ENCODE assay signal across 33 cellular contexts in the genomic region with DNA sequence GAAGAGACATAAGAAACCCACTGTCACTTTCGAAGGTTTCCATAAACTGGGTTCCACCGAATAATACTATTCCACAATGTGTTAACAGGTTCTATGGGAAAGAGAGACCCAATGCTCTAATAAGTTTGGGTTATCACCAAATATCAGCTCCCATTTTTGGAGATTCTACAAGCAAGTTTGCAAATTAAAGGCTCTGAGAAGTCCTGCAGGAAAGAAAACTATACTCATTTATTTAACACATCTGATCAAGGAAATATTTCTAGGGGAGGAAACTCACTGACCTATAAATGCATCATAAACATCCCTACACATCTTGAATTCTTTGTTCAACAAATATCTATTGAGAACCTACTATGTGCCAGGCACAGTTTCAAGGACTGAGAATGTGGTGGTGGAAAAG.
DNase-seq lines count a peak whose midpoint lies in the region; ATAC-seq, FAIRE-seq and TF ChIP-seq lines count a peak whose summit lies in the region.
"Had no signal": no experiment of that assay in that cellular context is flagged by ENCODE, and none has a peak within 500 bp of the region (broad histone marks: within the 10 kb centered on the region; RNA-seq: fewer than 3 reads in every experiment).

No MANE protein-coding gene starts in this region.

- ATAC-seq in K562, result no peak
- no peak for ATAC-seq in HG03039 (IDR thresholded peaks at IDR 0.05; ENCODE audit: unreplicated experiment)
- ATAC-seq: CD8-positive, alpha-beta T cell had no signal

- H4K20me1 ChIP-seq in K562 (replicated peaks; ENCODE audit: control insufficient read depth, insufficient read depth, low read length) (no peaks in the 10 kb centered on the region), hepatocyte (ENCODE audit: insufficient read depth, poor library complexity, severe bottlenecking) (no peaks in the 10 kb centered on the region)
- H4K20me1 ChIP-seq: BLaER1; BLaER1 treated with 17β-estradiol and CSF1 and Interleukin-3, amounts not matched to agents 10 nM and 100 nM had no signal

- TF ChIP-seq CTCF in HEK293 (tag by site-specific recombination; IDR thresholded peaks at IDR 0.05) (no peak), K562 (IDR thresholded peaks at IDR 0.05 in 2 of 3, conservative IDR thresholded peaks at IDR 0.05 in 1 of 3; ENCODE audit: insufficient read depth in 2 of 3, low read depth in 1 of 3, low read length in 3 of 3) (no peak), hepatocyte (IDR thresholded peaks at IDR 0.05; ENCODE audit: poor library complexity) (no peak)

- in situ Hi-C loops in K562 (cut with MboI), result no loop called here

- DNase-seq in K562 (ENCODE audit: extremely low read depth in 1 of 4, low spot score in 3 of 4) (no peak), hepatocyte (ENCODE audit: low spot score) (no peak), cardiac septum (ENCODE audit: low spot score) (no peak)
- no peak for DNase-seq in activated CD4-positive, alpha-beta T cell treated with anti-CD3 and anti-CD28 coated beads for 1 hour
- DNase-seq: 8988T; ACHN; AML-193; BE2C; C1 segment of cervical spinal cord; Caco-2; Calu3; CD4-positive, alpha-beta memory T cell; CD4-positive, alpha-beta T cell; CD4-positive, CD25-positive, alpha-beta regulatory T cell; CD8-positive, alpha-beta memory T cell; CD8-positive, alpha-beta T cell; COR-L47; DMS 273 treated with DMSO at 0.1 percent for 48 hours; DMS153; DMS53; DMS79; DMS79 treated with DMSO at 0.1 percent for 48 hours; DND-41; EL had no signal

- no peaks in the 10 kb centered on the region for H3K79me2 ChIP-seq in K562 (ENCODE audit: control insufficient read depth, insufficient read depth, low read length)
- no peaks in the 10 kb centered on the region for H3K79me2 ChIP-seq in hepatocyte

- H2AFZ ChIP-seq in K562 (ENCODE audit: low read depth, low read length), result no peak overlapping the region
- H2AFZ ChIP-seq in hepatocyte, result no peak overlapping the region

- BruUV-seq in K562 (replicated peaks; lab: Mats Ljungman, UMichigan), result no TSS peak

- intact Hi-C loops in K562 (cut with micrococcal nuclease), result no loop called here
- intact Hi-C loops in cardiac septum (cut with DNase I), result no loop called here

- no peaks in the 10 kb centered on the region for H3K9me1 ChIP-seq in K562 (ENCODE audit: control insufficient read depth, insufficient read depth, low read length)

- H3K4me1 ChIP-seq in HEK293 (ENCODE audit: control insufficient read depth, insufficient read depth, low read length) (no peaks in the 10 kb centered on the region), K562 (replicated peaks in 1 of 2; ENCODE audit: control insufficient read depth in 2 of 2, insufficient read depth in 2 of 2, low read length in 2 of 2) (no peaks in the 10 kb centered on the region), hepatocyte (ENCODE audit: insufficient read depth) (peaks cover 5% of the 10 kb centered on the region)
- H3K4me1 ChIP-seq: BE2C; BLaER1; BLaER1 treated with 17β-estradiol and CSF1 and Interleukin-3, amounts not matched to agents 10 nM and 100 nM had no signal

- WGBS in K562 (ENCODE audit: insufficient coverage, low coverage, missing lambda C conversion rate), result 9% methylated on average over 2 of the region's 2 CpGs
- 98% methylated on average over 2 of the region's 2 CpGs for WGBS in hepatocyte (ENCODE audit: low lambda C conversion rate, missing lambda C conversion rate)

- H3K4me3 ChIP-seq in HEK293 (ENCODE audit: low read depth, low read length) (no peak overlapping the region), K562 (no peak overlapping the region), hepatocyte (no peak overlapping the region)
- H3K4me3 ChIP-seq: A549; BLaER1; BLaER1 treated with 17β-estradiol and CSF1 and Interleukin-3, amounts not matched to agents 10 nM and 100 nM had no signal

- no peaks in the 10 kb centered on the region for H3K36me3 ChIP-seq in HEK293 (ENCODE audit: control insufficient read depth in 2 of 2, insufficient read depth in 1 of 2, low read length in 2 of 2)
- H3K36me3 ChIP-seq in K562 (ENCODE audit: control insufficient read depth, insufficient read depth, low read length), result no peaks in the 10 kb centered on the region
- no peaks in the 10 kb centered on the region for H3K36me3 ChIP-seq in hepatocyte (replicated peaks; ENCODE audit: insufficient read depth, low read depth)
- H3K36me3 ChIP-seq: BE2C; BLaER1; BLaER1 treated with 17β-estradiol and CSF1 and Interleukin-3, amounts not matched to agents 10 nM and 100 nM had no signal

- TF ChIP-seq RAD21 in K562 (CRISPR knock-in tag; conservative IDR thresholded peaks at IDR 0.05 in 1 of 2, IDR thresholded peaks at IDR 0.05 in 1 of 2), result no peak

- no peak overlapping the region for H3K9ac ChIP-seq in K562 (ENCODE audit: insufficient read depth in 1 of 2, low read depth in 2 of 2, low read length in 2 of 2)
- H3K9ac ChIP-seq: BLaER1; BLaER1 treated with 17β-estradiol and CSF1 and Interleukin-3, amounts not matched to agents 10 nM and 100 nM had no signal

- no peak for FAIRE-seq in K562 (lab: Jason Lieb, UNC)
- FAIRE-seq: A204.1, A549, D721Med had no signal

- H3K27me3 ChIP-seq in K562 (ENCODE audit: control insufficient read depth in 2 of 2, insufficient read depth in 2 of 2, low read length in 2 of 2), result peaks cover 4 to 34% of the 10 kb centered on the region in 2 experiments; a peak in 3 of 5 replicates
- no peaks in the 10 kb centered on the region for H3K27me3 ChIP-seq in hepatocyte
- H3K27me3 ChIP-seq: BLaER1; BLaER1 treated with 17β-estradiol and CSF1 and Interleukin-3, amounts not matched to agents 10 nM and 100 nM had no signal

- no peak overlapping the region for H3K27ac ChIP-seq in HEK293 (ENCODE audit: extremely low read depth, low read depth, low read length)
- no peak overlapping the region for H3K27ac ChIP-seq in K562 (ENCODE audit: extremely low read depth, low read depth, low read length)
- H3K27ac ChIP-seq in hepatocyte, result peak overlapping the region; percentile 51
- H3K27ac ChIP-seq: 22Rv1; A549; BLaER1; BLaER1 treated with 17β-estradiol and CSF1 and Interleukin-3, amounts not matched to agents 10 nM and 100 nM; C4-2B had no signal

- no peak for TF ChIP-seq EP300 in K562 (IDR thresholded peaks at IDR 0.05; ENCODE audit: low read length)

- CTCF ChIA-PET in HEK293 (lab: Yijun Ruan, JAX), result interaction anchor here (0.7 kb wide), 1 partner anchor 198 kb away, joined by 3 read pairs; no protein-coding TSS in a partner anchor
- CTCF ChIA-PET in K562 (lab: Yijun Ruan, JAX; ENCODE audit: low intra/inter-chr PET ratio), result no interaction called here

- H3K9me2 ChIP-seq in hepatocyte (replicated peaks; ENCODE audit: insufficient read depth), result no peaks in the 10 kb centered on the region

- no peak for TF ChIP-seq POLR2A in K562 (conservative IDR thresholded peaks at IDR 0.05)

- POLR2A ChIA-PET in HEK293 (lab: Yijun Ruan, JAX) (no interaction called here), K562 (lab: Yijun Ruan, JAX) (no interaction called here)

- H3K4me2 ChIP-seq in K562 (ENCODE audit: insufficient read depth, low read length) (no peak overlapping the region), hepatocyte (no peak overlapping the region)
- H3K4me2 ChIP-seq: A549; BLaER1; BLaER1 treated with 17β-estradiol and CSF1 and Interleukin-3, amounts not matched to agents 10 nM and 100 nM had no signal

- H3K9me3 ChIP-seq in HEK293 (ENCODE audit: control insufficient read depth, insufficient read depth, low read depth, low read length), result no peaks in the 10 kb centered on the region
- H3K9me3 ChIP-seq in K562 (replicated peaks; ENCODE audit: control insufficient read depth, insufficient read depth, low read depth, low read length), result no peaks in the 10 kb centered on the region
- H3K9me3 ChIP-seq in hepatocyte (ENCODE audit: low read depth), result no peaks in the 10 kb centered on the region
- H3K9me3 ChIP-seq: A549; BE2C; BLaER1; BLaER1 treated with 17β-estradiol and CSF1 and Interleukin-3, amounts not matched to agents 10 nM and 100 nM; Caco-2 had no signal

TF ChIP-seq in HEK293, 187 proteins besides CTCF, POLR2A, EP300 and RAD21:
- TF ChIP-seq ZNF558 (tag by site-specific recombination; IDR thresholded peaks at IDR 0.05) (no peak), ZBTB20 (tag by site-specific recombination; IDR thresholded peaks at IDR 0.05) (no peak), ZNF629 (tag by site-specific recombination; IDR thresholded peaks at IDR 0.05) (no peak), RBAK (tag by site-specific recombination; IDR thresholded peaks at IDR 0.05) (no peak), ZNF239 (tag by site-specific recombination; IDR thresholded peaks at IDR 0.05) (peak; percentile 93)
- TF ChIP-seq, protein P1, sequence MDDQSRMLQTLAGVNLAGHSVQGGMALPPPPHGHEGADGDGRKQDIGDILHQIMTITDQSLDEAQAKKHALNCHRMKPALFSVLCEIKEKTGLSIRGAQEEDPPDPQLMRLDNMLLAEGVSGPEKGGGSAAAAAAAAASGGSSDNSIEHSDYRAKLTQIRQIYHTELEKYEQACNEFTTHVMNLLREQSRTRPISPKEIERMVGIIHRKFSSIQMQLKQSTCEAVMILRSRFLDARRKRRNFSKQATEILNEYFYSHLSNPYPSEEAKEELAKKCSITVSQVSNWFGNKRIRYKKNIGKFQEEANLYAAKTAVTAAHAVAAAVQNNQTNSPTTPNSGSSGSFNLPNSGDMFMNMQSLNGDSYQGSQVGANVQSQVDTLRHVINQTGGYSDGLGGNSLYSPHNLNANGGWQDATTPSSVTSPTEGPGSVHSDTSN (CRISPR knock-in tag; IDR thresholded peaks at IDR 0.05), result no peak
TF ChIP-seq in HEK293: peak in this region for 1.

TF ChIP-seq in K562, 482 proteins besides CTCF, POLR2A, EP300 and RAD21:
- TF ChIP-seq ZNF239 (CRISPR knock-in tag; IDR thresholded peaks at IDR 0.05) (peak; percentile 91), RBM25 (IDR thresholded peaks at IDR 0.05; ENCODE audit: low read depth, low read length, severe bottlenecking) (peak; percentile 19), LARP7 (IDR thresholded peaks at IDR 0.05) (no peak)
